Comparison of ENCODE assay signal across 26 cellular contexts in genomic region chr1:29279896-29280779, GRCh38. TPM values are rescaled to one million over a fixed set of nuclear protein-coding genes. Genes with fewer than 3 reads are reported as not detected.
DNase-seq lines count a peak whose midpoint lies in the region; ATAC-seq and TF ChIP-seq lines count a peak whose summit lies in the region.
"Had no signal": no experiment of that assay in that cellular context is flagged by ENCODE, and none has a peak within 500 bp of the region (broad histone marks: within the 10 kb centered on the region; RNA-seq: fewer than 3 reads in every experiment).

No MANE protein-coding gene starts in this region.

- DNase-seq in RWPE2 (ENCODE audit: low spot score): no peak
- DNase-seq in epithelial cell of prostate (ENCODE audit: low read depth, low spot score): peak; percentile 16
- no peak for DNase-seq in neuronal stem cell (ENCODE audit: low spot score)
- no peak for DNase-seq in breast epithelium (ENCODE audit: low spot score in 2 of 2)
- DNase-seq: activated naive CD4-positive, alpha-beta T cell treated with Interleukin-2 at 50 U/mL for 16 hours; activated T-cell treated with anti-CD3 and anti-CD28 coated beads, Interleukin-2, amount 50 U/mL, for 1 hour; CD4-positive, alpha-beta memory T cell; DMS 273 treated with DMSO at 0.1 percent for 48 hours; foreskin melanocyte; hypothalamus; MV-4-11; NCI-H1694; nucleus accumbens; stimulated activated CD4-positive, alpha-beta T cell treated with anti-CD3 and anti-CD28 coated beads, Interleukin-2, amount 100 ng/mL, for 48 hours; stimulated activated naive CD4-positive, alpha-beta T cell; T-helper 9 cell had no signal

- H3K27me3 ChIP-seq in RWPE2 (ENCODE audit: insufficient read depth, poor library complexity, severe bottlenecking) (no peaks in the 10 kb centered on the region), neuronal stem cell (ENCODE audit: control insufficient read depth in 3 of 3, insufficient read depth in 3 of 3, low read depth in 1 of 3, low read length in 3 of 3) (no peaks in the 10 kb centered on the region), breast epithelium (no peaks in the 10 kb centered on the region)
- H3K27me3 ChIP-seq: dorsolateral prefrontal cortex, vagina had no signal

- 100% methylated on average over 1 of the region's 13 CpGs for WGBS in neuronal stem cell (ENCODE audit: extremely low coverage in 2 of 2, insufficient read length in 2 of 2, insufficient replicate concordance in 1 of 2), 2 donors

- ATAC-seq in RWPE2 (ENCODE audit: low read depth) (peak; percentile 7; the same call in 2 of the 3 replicates), HG03342 (IDR thresholded peaks at IDR 0.05; ENCODE audit: unreplicated experiment) (no peak), HG03521 (IDR thresholded peaks at IDR 0.05; ENCODE audit: unreplicated experiment) (no peak)
- ATAC-seq: activated CD4-positive, CD25-positive, alpha-beta regulatory T cell treated with anti-CD3 and anti-CD28 coated beads, Interleukin-2, amount 50 U/mL, for 24 hours; Right ventricle myocardium inferior had no signal

- H2BK12ac ChIP-seq in neuronal stem cell (ENCODE audit: low read length): peak overlapping the region; percentile 64

- peak overlapping the region; percentile 72 for H2BK5ac ChIP-seq in neuronal stem cell (ENCODE audit: low read length)

- H2AFZ ChIP-seq in neuronal stem cell (ENCODE audit: low read length): no peak overlapping the region

- intact Hi-C loops in breast epithelium (cut with DNase I; ENCODE audit: low total_unique reads): no loop called here

- peak overlapping the region; percentile 16 for H3K18ac ChIP-seq in neuronal stem cell (ENCODE audit: low read length)

- H3K4me3 ChIP-seq in HEK293 (ENCODE audit: low read depth, low read length) (no peak overlapping the region), RWPE2 (ENCODE audit: severe bottlenecking) (no peak overlapping the region), neuronal stem cell (ENCODE audit: low read length in 2 of 2) (no peak overlapping the region), breast epithelium (no peak overlapping the region)
- H3K4me3 ChIP-seq: dorsolateral prefrontal cortex, lung, smooth muscle cell, thoracic aorta, vagina had no signal

- H3K4me1 ChIP-seq in HEK293 (ENCODE audit: control insufficient read depth, insufficient read depth, low read length) (no peaks in the 10 kb centered on the region), RWPE2 (ENCODE audit: insufficient read depth, poor library complexity, severe bottlenecking) (peaks cover 10% of the 10 kb centered on the region), neuronal stem cell (ENCODE audit: control insufficient read depth in 2 of 2, insufficient read depth in 1 of 2, low read depth in 1 of 2, low read length in 2 of 2) (peaks cover 0 to 24% of the 10 kb centered on the region in 2 donors), breast epithelium (no peaks in the 10 kb centered on the region)

- no peak overlapping the region for H4K91ac ChIP-seq in neuronal stem cell (ENCODE audit: low read depth, low read length, poor library complexity)

- H3K14ac ChIP-seq in neuronal stem cell (ENCODE audit: low read length): no peak overlapping the region

- H3K23ac ChIP-seq in neuronal stem cell (ENCODE audit: low read depth, low read length, poor library complexity): peak overlapping the region; percentile 68

- peak overlapping the region; percentile 47 for H3K4ac ChIP-seq in neuronal stem cell (ENCODE audit: low read length)

- H3K79me1 ChIP-seq in neuronal stem cell (ENCODE audit: low read depth, low read length): no peaks in the 10 kb centered on the region

- no peak overlapping the region for H4K8ac ChIP-seq in neuronal stem cell (ENCODE audit: low read depth, low read length)

- H2AK5ac ChIP-seq in neuronal stem cell (ENCODE audit: low read depth, low read length): peak overlapping the region; percentile 43

- no peaks in the 10 kb centered on the region for H3K9me3 ChIP-seq in HEK293 (ENCODE audit: control insufficient read depth, insufficient read depth, low read depth, low read length)
- no peaks in the 10 kb centered on the region for H3K9me3 ChIP-seq in RWPE2 (ENCODE audit: severe bottlenecking)
- H3K9me3 ChIP-seq in neuronal stem cell (replicated peaks in 1 of 2; ENCODE audit: control insufficient read depth in 2 of 2, insufficient read depth in 1 of 2, low read depth in 1 of 2, low read length in 2 of 2): peaks cover 0 to 3% of the 10 kb centered on the region in 2 donors
- no peaks in the 10 kb centered on the region for H3K9me3 ChIP-seq in breast epithelium
- H3K9me3 ChIP-seq: thoracic aorta, vagina had no signal

- H3K9ac ChIP-seq in neuronal stem cell (ENCODE audit: low read depth, low read length, poor library complexity): no peak overlapping the region

- no peak overlapping the region for H3K4me2 ChIP-seq in neuronal stem cell (ENCODE audit: insufficient read depth, low read length, poor library complexity, severe bottlenecking)
- H3K4me2 ChIP-seq: smooth muscle cell had no signal

- POLR2A ChIA-PET in HEK293 (lab: Yijun Ruan, JAX): no interaction called here

- peak overlapping the region; percentile 21 for H2BK15ac ChIP-seq in neuronal stem cell (ENCODE audit: low read length)

- TF ChIP-seq CTCF in HEK293 (tag by site-specific recombination; IDR thresholded peaks at IDR 0.05) (no peak), RWPE2 (IDR thresholded peaks at IDR 0.05; ENCODE audit: poor library complexity, severe bottlenecking) (no peak), breast epithelium (IDR thresholded peaks at IDR 0.05) (no peak)

- H3K36me3 ChIP-seq in HEK293 (ENCODE audit: control insufficient read depth in 2 of 2, insufficient read depth in 1 of 2, low read length in 2 of 2) (peaks cover 3 to 80% of the 10 kb centered on the region in 2 experiments; a peak in 2 of 3 replicates), RWPE2 (ENCODE audit: low read depth) (peaks cover 32% of the 10 kb centered on the region), neuronal stem cell (replicated peaks in 1 of 2; ENCODE audit: control insufficient read depth in 2 of 2, insufficient read depth in 2 of 2, low read length in 2 of 2) (peaks cover 0 to 5% of the 10 kb centered on the region in 2 donors), breast epithelium (no peaks in the 10 kb centered on the region)

- H3K27ac ChIP-seq in HEK293 (ENCODE audit: extremely low read depth, low read depth, low read length) (no peak overlapping the region), RWPE2 (ENCODE audit: poor library complexity, severe bottlenecking) (no peak overlapping the region), epithelial cell of prostate (peak overlapping the region; percentile 29), neuronal stem cell (replicated peaks; ENCODE audit: low read length) (no peak overlapping the region), breast epithelium (no peak overlapping the region)
- H3K27ac ChIP-seq: dorsolateral prefrontal cortex, thoracic aorta, vagina had no signal

- peak overlapping the region; percentile 48 for H2BK120ac ChIP-seq in neuronal stem cell (ENCODE audit: low read depth, low read length)

- TF ChIP-seq POLR2A in breast epithelium (IDR thresholded peaks at IDR 0.05): no peak

- CTCF ChIA-PET in HEK293 (lab: Yijun Ruan, JAX): no interaction called here

TF ChIP-seq in HEK293, 187 proteins besides CTCF, POLR2A, EP300 and RAD21 (continues in another document):
- TF ChIP-seq KLF9 (tag by site-specific recombination; IDR thresholded peaks at IDR 0.05; ENCODE audit: low read depth): no peak
- no peak for TF ChIP-seq ZBTB49 (tag by site-specific recombination; IDR thresholded peaks at IDR 0.05; ENCODE audit: low read depth)
- TF ChIP-seq GLIS1 (tag by site-specific recombination; IDR thresholded peaks at IDR 0.05): peak; percentile 34
- TF ChIP-seq PRDM4 (tag by site-specific recombination; IDR thresholded peaks at IDR 0.05): no peak
- no peak for TF ChIP-seq SCRT1 (tag by site-specific recombination; IDR thresholded peaks at IDR 0.05; ENCODE audit: borderline replicate concordance)
- TF ChIP-seq HOXA7 (CRISPR knock-in tag; IDR thresholded peaks at IDR 0.05; ENCODE audit: borderline replicate concordance): no peak
- peak; percentile 79 for TF ChIP-seq ZFHX2 (tag by site-specific recombination; conservative IDR thresholded peaks at IDR 0.05)

RNA-seq across cellular contexts. Expression of gene PTPRU, which starts 43.8 kb away (rescaled TPM):
- 25.9 TPM for polyA plus RNA-seq in neuronal stem cell (2013, experiment 1 of 2)
- 26.2 TPM for polyA plus RNA-seq in neuronal stem cell (2013, experiment 2 of 2)
- total RNA-seq in breast epithelium: 10 to 100 TPM; 16.0 to 33.1 (median 32.5) TPM
- polyA plus RNA-seq: CD4-positive, alpha-beta memory T cell had no signal

RNA-seq across cellular contexts. Expression of gene MECR, which starts 49.4 kb away (rescaled TPM):
- polyA plus RNA-seq in neuronal stem cell (2013, experiment 1 of 2): 19.8 TPM
- polyA plus RNA-seq in neuronal stem cell (2013, experiment 2 of 2): 19.0 TPM
- total RNA-seq in breast epithelium: 10 to 100 TPM; 21.0 to 23.3 (median 21.3) TPM
